8 cellular contexts compared by ENCODE assay signal in the genomic region with DNA sequence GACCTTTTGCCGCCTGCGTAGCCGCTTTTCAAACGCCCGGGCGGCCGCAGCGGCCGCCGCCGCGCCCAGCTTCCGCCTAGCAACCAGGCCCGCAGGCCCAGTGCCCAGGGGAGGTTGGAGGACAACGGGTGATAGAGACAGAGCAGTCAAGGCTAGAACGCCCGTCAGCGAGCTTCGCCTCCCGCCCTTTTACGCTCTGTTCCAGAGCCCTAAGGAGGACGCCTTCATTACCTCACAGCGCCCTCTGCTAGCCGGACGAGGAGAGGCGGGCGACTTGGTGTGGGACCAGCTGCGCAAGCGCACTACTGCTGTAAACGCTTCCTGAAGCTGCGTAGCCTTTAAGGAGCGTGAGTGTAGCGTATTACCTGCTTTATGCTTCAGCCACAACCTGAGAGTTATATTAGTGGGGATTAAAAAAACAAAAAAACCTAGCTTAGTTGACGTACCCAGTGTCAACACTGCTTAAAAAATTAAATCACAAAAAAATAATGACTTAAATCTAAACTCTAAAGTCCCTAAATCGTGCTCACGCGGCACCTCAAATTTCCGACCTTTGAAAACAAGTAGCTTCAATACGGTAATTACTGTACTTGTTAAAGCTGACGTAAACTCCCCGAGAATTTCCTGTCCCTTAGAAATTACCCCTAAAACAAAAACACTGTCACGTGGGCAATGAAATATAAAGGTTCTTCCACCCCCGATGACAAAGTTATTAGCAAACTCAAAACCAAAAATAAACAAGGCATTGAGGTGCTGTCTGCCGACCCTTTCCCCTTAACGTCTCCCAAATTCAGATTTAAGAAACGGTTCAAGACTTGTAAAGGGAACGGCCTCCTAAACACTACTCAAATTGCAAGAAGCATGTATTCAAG. TPM values are rescaled to one million over a fixed set of nuclear protein-coding genes. Genes with fewer than 3 reads are reported as not detected.
DNase-seq lines count a peak whose midpoint lies in the region; ATAC-seq and TF ChIP-seq lines count a peak whose summit lies in the region.

TSS of gene CEP120 (minus strand) at position 126 of the 872 bp plus-strand sequence. CDS start 405 bp downstream, outside the sequence.

- peak within 1 kb of the TSS in 2 of 9 donors; percentile 99 to 100 for H3K27ac Mint-ChIP-seq in naive thymus-derived CD4-positive, alpha-beta T cell
- no peak within 1 kb of the TSS for H3K27ac Mint-ChIP-seq in stimulated activated naive B cell treated with anti-CD40 and anti-IgM and Interleukin-4, amounts not matched to agents 10 μg/mL and 1 μg/mL and 100 μg/mL, for 72 hours

- no peaks in the 10 kb centered on the region for H3K27me3 Mint-ChIP-seq in naive thymus-derived CD4-positive, alpha-beta T cell
- H3K27me3 Mint-ChIP-seq in stimulated activated naive B cell treated with anti-CD40 and anti-IgM and Interleukin-4, amounts not matched to agents 10 μg/mL and 1 μg/mL and 100 μg/mL, for 72 hours: no peaks in the 10 kb centered on the region

- H3K4me2 ChIP-seq in GM23248 (ENCODE audit: unreplicated experiment): peak within 1 kb of the TSS; percentile 97
- H3K4me2 ChIP-seq in fibroblast of lung (ENCODE audit: extremely low read depth, insufficient read depth, low read length): peak within 1 kb of the TSS; percentile 93

- DNase-seq in EL: peak; percentile 99
- peak; percentile 100 for DNase-seq in GM23248
- DNase-seq in Kasumi-1 (lab: John Stamatoyannopoulos, UW): peak; percentile 99
- peak; percentile 99 for DNase-seq in RPMI8226
- peak; percentile 91 to 93 for DNase-seq in activated T-helper 1 cell treated with anti-CD3 and anti-CD28 coated beads, Interleukin-2, amount 50 U/mL, for 16 hours (ENCODE audit: low read depth in 1 of 2, low spot score in 1 of 2)
- peak; percentile 99 to 100 for DNase-seq in fibroblast of lung (ENCODE audit: low read depth in 2 of 2)
- peak; percentile 86 to 98 (median 96) for DNase-seq in naive thymus-derived CD4-positive, alpha-beta T cell
- peak; percentile 98 for DNase-seq in stimulated activated naive B cell treated with anti-CD40 and anti-IgM and Interleukin-4, amounts not matched to agents 10 μg/mL and 1 μg/mL and 100 μg/mL, for 72 hours

- peaks cover 0 to 3% (median 0%) of the 10 kb centered on the region in 11 donors for H3K9me3 Mint-ChIP-seq in naive thymus-derived CD4-positive, alpha-beta T cell
- H3K9me3 Mint-ChIP-seq in stimulated activated naive B cell treated with anti-CD40 and anti-IgM and Interleukin-4, amounts not matched to agents 10 μg/mL and 1 μg/mL and 100 μg/mL, for 72 hours: peaks cover 0 to 3% of the 10 kb centered on the region in 2 donors

- intact Hi-C loops in naive thymus-derived CD4-positive, alpha-beta T cell (cut with micrococcal nuclease): loop anchor here (1.0 to 10.0 kb wide), 11 partner anchors 16 to 1462 kb away; partner anchors contain the start of genes CSNK1G3 (in 2 of the 2), SNX2 (in 2 of the 2), SNX24 (in 2 of the 2) and SRFBP1 (in 1 of the 2)

- H4K20me1 ChIP-seq in GM23248 (ENCODE audit: insufficient read depth) (no peaks in the 10 kb centered on the region), fibroblast of lung (ENCODE audit: control insufficient read depth, extremely low read depth, insufficient read depth, low read length) (no peaks in the 10 kb centered on the region)

- H3K79me2 ChIP-seq in GM23248 (ENCODE audit: insufficient read depth): peaks cover 43% of the 10 kb centered on the region
- H3K79me2 ChIP-seq in fibroblast of lung (ENCODE audit: control insufficient read depth, insufficient read depth, low read length): peaks cover 12% of the 10 kb centered on the region

- CTCF ChIA-PET in naive thymus-derived CD4-positive, alpha-beta T cell (lab: Charles Lee): interaction anchor here (0.9 to 2.0 kb wide), 5 partner anchors 12 to 187 kb away, joined by 3 to 11 read pairs (median 3); no protein-coding TSS in a partner anchor

- H3K4me3 ChIP-seq in GM23248: peak within 1 kb of the TSS; percentile 93
- H3K4me3 ChIP-seq in fibroblast of lung (replicated peaks in 1 of 4; ENCODE audit: control extremely low read depth in 1 of 4, insufficient read depth in 1 of 4, low read depth in 3 of 4, low read length in 4 of 4): peak within 1 kb of the TSS; percentile 52 to 98 (median 72)
- H3K4me3 ChIP-seq in naive thymus-derived CD4-positive, alpha-beta T cell (ENCODE audit: low read length): peak within 1 kb of the TSS; percentile 73

- peaks cover 0 to 18% (median 4%) of the 10 kb centered on the region in 5 donors for H3K36me3 Mint-ChIP-seq in naive thymus-derived CD4-positive, alpha-beta T cell
- H3K36me3 Mint-ChIP-seq in stimulated activated naive B cell treated with anti-CD40 and anti-IgM and Interleukin-4, amounts not matched to agents 10 μg/mL and 1 μg/mL and 100 μg/mL, for 72 hours: no peaks in the 10 kb centered on the region

- peaks cover 11 to 27% (median 20%) of the 10 kb centered on the region in 7 donors for H3K4me1 Mint-ChIP-seq in naive thymus-derived CD4-positive, alpha-beta T cell
- peaks cover 4 to 15% of the 10 kb centered on the region in 2 donors for H3K4me1 Mint-ChIP-seq in stimulated activated naive B cell treated with anti-CD40 and anti-IgM and Interleukin-4, amounts not matched to agents 10 μg/mL and 1 μg/mL and 100 μg/mL, for 72 hours

- no peaks in the 10 kb centered on the region for H3K9me2 ChIP-seq in GM23248 (ENCODE audit: insufficient read depth)

- H3K9ac ChIP-seq in GM23248 (peak within 1 kb of the TSS; percentile 89), fibroblast of lung (ENCODE audit: insufficient read depth, low read length) (peak within 1 kb of the TSS; percentile 66)

- POLR2A ChIA-PET in naive thymus-derived CD4-positive, alpha-beta T cell (lab: Charles Lee): interaction anchor here (0.5 to 2.9 kb wide), 35 partner anchors 10 to 1462 kb away, joined by 3 to 88 read pairs (median 4); partner anchors contain the start of genes CSNK1G3, SNX2 and SRFBP1

- peak; percentile 64 to 77 for TF ChIP-seq CTCF in fibroblast of lung (conservative IDR thresholded peaks at IDR 0.05 in 1 of 2, IDR thresholded peaks at IDR 0.05 in 1 of 2; ENCODE audit: low read depth in 1 of 2, low read length in 2 of 2)

- H3K4me1 ChIP-seq in GM23248 (ENCODE audit: insufficient read depth) (peaks cover 6% of the 10 kb centered on the region), fibroblast of lung (ENCODE audit: control insufficient read depth, extremely low read depth, insufficient read depth, low read length) (no peaks in the 10 kb centered on the region)
- H3K4me1 ChIP-seq in naive thymus-derived CD4-positive, alpha-beta T cell (ENCODE audit: control insufficient read depth in 2 of 2, insufficient read depth in 2 of 2, low read length in 2 of 2): peaks cover 26 to 29% of the 10 kb centered on the region in 2 donors

- H3K27me3 ChIP-seq in GM23248 (replicated peaks; ENCODE audit: insufficient read depth) (no peaks in the 10 kb centered on the region), fibroblast of lung (ENCODE audit: control insufficient read depth, insufficient read depth, low read length) (no peaks in the 10 kb centered on the region)
- no peaks in the 10 kb centered on the region for H3K27me3 ChIP-seq in naive thymus-derived CD4-positive, alpha-beta T cell (ENCODE audit: control insufficient read depth in 2 of 2, insufficient read depth in 2 of 2, low read length in 2 of 2)

- peak; percentile 98 for ATAC-seq in naive thymus-derived CD4-positive, alpha-beta T cell
- peak; percentile 98 for ATAC-seq in stimulated activated naive B cell treated with anti-CD40 and anti-IgM and Interleukin-4, amounts not matched to agents 10 μg/mL and 1 μg/mL and 100 μg/mL, for 72 hours (replicated peaks)

- H3K4me3 Mint-ChIP-seq in naive thymus-derived CD4-positive, alpha-beta T cell: no peak within 1 kb of the TSS
- H3K4me3 Mint-ChIP-seq in stimulated activated naive B cell treated with anti-CD40 and anti-IgM and Interleukin-4, amounts not matched to agents 10 μg/mL and 1 μg/mL and 100 μg/mL, for 72 hours: no peak within 1 kb of the TSS

- WGBS in GM23248 (ENCODE audit: low coverage in 1 of 2, low lambda C conversion rate in 2 of 2, missing lambda C conversion rate in 2 of 2), 2 experiments: 1% methylated on average over 47 of the region's 47 CpGs

- 0 out of 2 replicates have a peak, but pooled peaks cover 5% of the 10 kb centered on the region for H3F3A ChIP-seq in GM23248 (ENCODE audit: insufficient read depth)

- H3K36me3 ChIP-seq in GM23248 (ENCODE audit: low read depth) (no peaks in the 10 kb centered on the region), fibroblast of lung (ENCODE audit: control insufficient read depth, insufficient read depth, low read length) (no peaks in the 10 kb centered on the region)
- H3K36me3 ChIP-seq in naive thymus-derived CD4-positive, alpha-beta T cell (ENCODE audit: control insufficient read depth in 2 of 3, insufficient read depth in 3 of 3, low read length in 3 of 3): peaks cover 0 to 6% (median 0%) of the 10 kb centered on the region in 3 experiments

- in situ Hi-C loops in GM23248 (cut with MboI): loop anchor here (25.0 kb wide), 1 partner anchor 189 kb away; no protein-coding TSS in a partner anchor

- H3K9me3 ChIP-seq in GM23248 (ENCODE audit: low read depth) (no peaks in the 10 kb centered on the region), fibroblast of lung (ENCODE audit: control insufficient read depth, insufficient read depth, low read depth, low read length) (no peaks in the 10 kb centered on the region)
- no peaks in the 10 kb centered on the region for H3K9me3 ChIP-seq in naive thymus-derived CD4-positive, alpha-beta T cell (ENCODE audit: control insufficient read depth in 2 of 3, low read length in 3 of 3)

- peak within 1 kb of the TSS; percentile 95 for H2AFZ ChIP-seq in GM23248
- H2AFZ ChIP-seq in fibroblast of lung (ENCODE audit: low read length): peak within 1 kb of the TSS; percentile 93

- H3K27ac ChIP-seq in GM23248: peak within 1 kb of the TSS; percentile 80
- H3K27ac ChIP-seq in fibroblast of lung (ENCODE audit: insufficient read depth, low read length): peak within 1 kb of the TSS; percentile 52
- peak within 1 kb of the TSS; percentile 97 for H3K27ac ChIP-seq in naive thymus-derived CD4-positive, alpha-beta T cell (ENCODE audit: low read depth, low read length)

RNA-seq across cellular contexts. Expression of gene CEP120, which starts in this region (rescaled TPM):
- 16.4 and 19.3 TPM in 2 replicates for total RNA-seq in GM23248 (2014; rRNA removed; shearing (Covaris generic))
- polyA plus RNA-seq in GM23248 (2016; fragmentation: Nextera tagmentation; extraction: Ambion mirVana) (7.3 and 7.5 TPM in 2 replicates), fibroblast of lung (10.8 and 14.8 TPM in 2 replicates)
- total RNA-seq in fibroblast of lung: 21.6 and 22.3 TPM in 2 replicates
- 5.2 and 5.5 TPM in 2 replicates for polyA plus RNA-seq in fibroblast of lung (2012)
- polyA minus RNA-seq in fibroblast of lung (ENCODE audit: low replicate concordance): 25.7 and 30.9 TPM in 2 replicates
- total RNA-seq in naive thymus-derived CD4-positive, alpha-beta T cell: 10 to 100 TPM; 35.0 to 74.6 (median 60.0) TPM
- 10 to 100 TPM; 22.5 to 36.7 TPM for polyA plus RNA-seq in naive thymus-derived CD4-positive, alpha-beta T cell

Comparison
In these comparisons a context has a peak if more than half of its experiments do, and no peak if none do; other contexts are left out.
1. Peak in every context shown above with its lines: DNase-seq, ATAC-seq, H3K4me3 ChIP-seq and H3K27ac ChIP-seq.